ENCODE assay signal across 10 cellular contexts in genomic region chr1:39087109-39087834, GRCh38.
DNase-seq lines count a peak whose midpoint lies in the region; ATAC-seq and TF ChIP-seq lines count a peak whose summit lies in the region.
"Had no signal": no experiment of that assay in that cellular context is flagged by ENCODE, and none has a peak within 500 bp of the region (broad histone marks: within the 10 kb centered on the region; RNA-seq: fewer than 3 reads in every experiment).

No MANE protein-coding gene starts in this region.

- in situ Hi-C loops in ACHN (cut with HindIII; ENCODE audit: low pct_ligation_motif_present, low pct_unique_long_range_greater_than_20kb, low sequenced_read_pairs) = no loop called here

- H3K36me3 Mint-ChIP-seq in nephron (ENCODE audit: low read depth) = no peaks in the 10 kb centered on the region
- H3K36me3 Mint-ChIP-seq: activated naive CD8-positive, alpha-beta T cell had no signal

- TF ChIP-seq CTCF in nephron (IDR thresholded peaks at IDR 0.05; ENCODE audit: unreplicated experiment in 3 of 3) = no peak

- peak overlapping the region; percentile 64 to 96 (median 78) for H3K27ac Mint-ChIP-seq in nephron
- H3K27ac Mint-ChIP-seq: activated naive CD8-positive, alpha-beta T cell had no signal

- DNase-seq in Right ventricle myocardium inferior (ENCODE audit: missing footprints) (no peak), cardiac septum (ENCODE audit: low spot score) (no peak), fibroblast of gingiva (ENCODE audit: low read depth) (peak; percentile 54), ACHN (no peak), NCI-H2081 (lab: John Stamatoyannopoulos, UW) (no peak)
- DNase-seq: activated CD4-positive, alpha-beta T cell treated with anti-CD3 and anti-CD28 coated beads, Interleukin-2, amount 50 U/mL, for 1 hour had no signal

- no peaks in the 10 kb centered on the region for H3K9me3 Mint-ChIP-seq in nephron

- intact Hi-C loops in Right ventricle myocardium inferior (cut with DNase I) = no loop called here
- intact Hi-C loops in cardiac septum (cut with DNase I) = loop anchor here (5.0 kb wide), 1 partner anchor 60 kb away; the partner anchor contains the start of gene NDUFS5

- ATAC-seq in Right ventricle myocardium inferior = peak; percentile 71
- ATAC-seq in HG02610 (IDR thresholded peaks at IDR 0.05; ENCODE audit: unreplicated experiment) = no peak
- no peak for ATAC-seq in activated CD4-positive, CD25-positive, alpha-beta regulatory T cell treated with anti-CD3 and anti-CD28 coated beads, Interleukin-2, amount 50 U/mL, for 24 hours

- H3K4me3 Mint-ChIP-seq in nephron = peak overlapping the region in 1 of 3 experiments; percentile 63
- H3K4me3 Mint-ChIP-seq: activated naive CD8-positive, alpha-beta T cell had no signal

- H3K27me3 Mint-ChIP-seq in nephron (ENCODE audit: low read depth) = peaks cover 19% of the 10 kb centered on the region

- H3K4me1 Mint-ChIP-seq in nephron = peaks cover 51% of the 10 kb centered on the region
